ENCODE assay signal across 25 cellular contexts in the genomic region with DNA sequence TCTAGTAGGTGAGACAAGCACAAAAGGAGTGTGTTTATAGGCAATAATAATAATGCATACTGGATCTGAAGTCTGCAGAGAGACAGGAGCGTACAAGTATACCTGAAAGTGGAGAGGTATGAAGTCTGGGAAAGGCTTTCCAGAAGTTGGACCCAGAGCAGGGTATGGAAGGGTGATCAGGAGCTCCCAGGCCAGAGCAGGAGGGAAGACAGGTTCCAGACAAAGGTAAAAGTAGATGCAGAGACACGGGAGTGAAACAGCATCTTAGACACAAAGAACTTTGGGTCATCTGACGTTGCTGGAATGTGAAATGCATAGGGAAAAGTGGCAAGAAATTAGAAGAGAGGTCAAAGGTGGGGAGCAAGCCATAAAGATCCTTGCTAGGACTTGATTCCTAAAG.
"Had no signal": no experiment of that assay in that cellular context is flagged by ENCODE, and none has a peak within 500 bp of the region (broad histone marks: within the 10 kb centered on the region; RNA-seq: fewer than 3 reads in every experiment).

No MANE protein-coding gene starts in this region.

- H3K27me3 ChIP-seq: breast epithelium had no signal

- H3K4me1 ChIP-seq: breast epithelium had no signal

- H3K27ac Mint-ChIP-seq: activated CD8-positive, alpha-beta T cell treated with anti-CD3 and anti-CD28 coated beads, Interleukin-2, amount 10 ng/mL, durations not matched to agents 7 days and 5 days; activated naive CD4-positive, alpha-beta T cell treated with anti-CD3 and anti-CD28 coated beads for 36 hours; activated naive CD8-positive, alpha-beta T cell treated with anti-CD3 and anti-CD28 coated beads for 36 hours; T-cell had no signal

- DNase-seq: activated CD4-positive, alpha-beta T cell treated with anti-CD3 and anti-CD28 coated beads for 4 hours; activated CD8-positive, alpha-beta memory T cell treated with anti-CD3 and anti-CD28 coated beads, Interleukin-2, amount 50 U/mL, for 48 hours; activated CD8-positive, alpha-beta T cell treated with anti-CD3 and anti-CD28 coated beads, Interleukin-2, amount 10 ng/mL, durations not matched to agents 7 days and 5 days; activated effector memory CD4-positive, alpha-beta T cell treated with anti-CD3 and anti-CD28 coated beads, Interleukin-2, amount 50 U/mL, for 16 hours; activated naive CD4-positive, alpha-beta T cell treated with anti-CD3 and anti-CD28 coated beads for 36 hours; activated naive CD8-positive, alpha-beta T cell treated with anti-CD3 and anti-CD28 coated beads for 36 hours; activated T-cell treated with anti-CD3 and anti-CD28 coated beads, Interleukin-2, amount 50 U/mL, for 1 hour; caudate nucleus; KG1; NCI-H1048; NCI-H1417; NCI-H1694; NCI-H2029; NCI-H2107; NCI-H2171 treated with DMSO at 0.1 percent for 48 hours; NCI-H226; NCI-H526; NCI-H82; SIG-M5; T-cell; T-helper 2 cell; T1000; WERI-Rb-1 had no signal

- H3K27ac ChIP-seq: breast epithelium, WERI-Rb-1 had no signal

- ATAC-seq: activated CD4-positive, CD25-positive, alpha-beta regulatory T cell treated with anti-CD3 and anti-CD28 coated beads, Interleukin-2, amount 50 U/mL, for 24 hours; activated CD8-positive, alpha-beta T cell treated with anti-CD3 and anti-CD28 coated beads, Interleukin-2, amount 10 ng/mL, durations not matched to agents 7 days and 5 days; T-cell had no signal

- H3K36me3 ChIP-seq: breast epithelium, WERI-Rb-1 had no signal

- H3K4me3 ChIP-seq: breast epithelium had no signal

- H3K4me1 Mint-ChIP-seq: activated naive CD8-positive, alpha-beta T cell treated with anti-CD3 and anti-CD28 coated beads for 36 hours; T-cell had no signal

- H3K27me3 Mint-ChIP-seq: activated naive CD8-positive, alpha-beta T cell treated with anti-CD3 and anti-CD28 coated beads for 36 hours; T-cell had no signal

- H3K9me3 ChIP-seq: breast epithelium had no signal

- H3K4me3 Mint-ChIP-seq: activated CD8-positive, alpha-beta T cell treated with anti-CD3 and anti-CD28 coated beads, Interleukin-2, amount 10 ng/mL, durations not matched to agents 7 days and 5 days; activated naive CD4-positive, alpha-beta T cell treated with anti-CD3 and anti-CD28 coated beads for 36 hours; activated naive CD8-positive, alpha-beta T cell treated with anti-CD3 and anti-CD28 coated beads for 36 hours; T-cell had no signal

- H3K9me3 Mint-ChIP-seq: activated naive CD4-positive, alpha-beta T cell treated with anti-CD3 and anti-CD28 coated beads for 36 hours; activated naive CD8-positive, alpha-beta T cell treated with anti-CD3 and anti-CD28 coated beads for 36 hours; T-cell had no signal
